In genomic region chr11:118484405-118484804, GRCh38 we compare ENCODE assay signal across 1 cellular context.
TF ChIP-seq lines count a peak whose summit lies in the region.

No MANE protein-coding gene starts in this region.

TF ChIP-seq in HepG2, 621 proteins besides CTCF, POLR2A, EP300 and RAD21:
- TF ChIP-seq MAFF (IDR thresholded peaks at IDR 0.05; ENCODE audit: low read depth, low read length): peak; percentile 52; the same call in 1 of the 2 replicates
- peak; percentile 11 to 76; a peak in 2 of 4 replicates for TF ChIP-seq MAFK (conservative IDR thresholded peaks at IDR 0.05 in 1 of 2, IDR thresholded peaks at IDR 0.05 in 1 of 2; ENCODE audit: low read length in 2 of 2)
- no peak for TF ChIP-seq PHF20 (CRISPR knock-in tag; IDR thresholded peaks at IDR 0.05)
- TF ChIP-seq AHDC1 (CRISPR knock-in tag; IDR thresholded peaks at IDR 0.05; ENCODE audit: borderline replicate concordance): no peak
TF ChIP-seq in HepG2: peak in this region for 2.
